ENCODE assay signal across 8 cellular contexts in the genomic region with DNA sequence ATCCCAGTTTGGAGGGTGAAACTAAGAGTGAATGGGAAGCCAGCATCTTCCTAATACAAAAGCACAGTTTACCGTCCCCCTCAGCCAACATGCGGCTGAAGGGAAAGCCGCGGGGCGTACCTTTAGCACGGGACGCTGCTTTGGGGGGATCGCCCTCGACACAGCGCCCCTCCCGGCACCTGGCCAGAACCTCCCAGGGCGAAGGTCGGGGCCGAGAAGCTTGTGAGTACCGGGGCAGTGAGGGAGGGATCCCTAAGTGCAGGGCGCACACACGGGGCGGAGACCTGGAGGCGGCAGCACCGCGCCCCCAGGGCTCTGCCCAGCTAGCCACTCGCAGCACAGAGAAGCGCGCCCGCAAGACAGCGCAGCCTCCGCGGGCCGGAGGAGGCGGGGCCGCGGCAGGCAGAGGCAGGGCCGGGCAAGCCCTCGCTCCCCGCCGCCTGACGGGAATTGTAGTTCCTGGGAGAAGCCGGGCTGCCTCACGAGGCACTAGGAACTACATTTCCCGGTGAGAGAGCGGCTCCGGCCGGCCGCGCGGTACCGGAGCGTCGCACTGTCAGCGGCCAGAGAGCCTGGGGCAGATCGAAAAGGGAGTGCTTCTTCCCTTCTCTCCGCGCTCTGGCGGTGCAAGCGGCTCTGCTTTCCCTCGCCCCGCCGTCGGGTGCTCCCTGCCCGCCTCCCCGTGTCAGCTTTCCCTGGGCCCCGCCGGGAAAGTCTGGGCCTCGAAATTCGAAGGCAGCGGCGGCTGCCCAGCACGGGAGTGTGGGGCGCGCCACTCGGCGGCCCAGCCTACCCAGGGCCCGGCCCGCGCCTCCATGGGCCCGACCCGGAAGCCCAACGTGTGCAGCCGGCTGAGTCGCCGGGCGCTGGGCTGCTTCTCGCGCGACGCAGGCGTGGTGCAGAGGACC. TPM values are rescaled to one million over a fixed set of nuclear protein-coding genes. Genes with fewer than 3 reads are reported as not detected.
DNase-seq lines count a peak whose midpoint lies in the region; ATAC-seq and TF ChIP-seq lines count a peak whose summit lies in the region.

Gene DCAF17 (plus strand): TSS at position 464 of the 908 bp plus-strand sequence. CDS start 352 bp downstream, at position 816.
A gene with protein sequence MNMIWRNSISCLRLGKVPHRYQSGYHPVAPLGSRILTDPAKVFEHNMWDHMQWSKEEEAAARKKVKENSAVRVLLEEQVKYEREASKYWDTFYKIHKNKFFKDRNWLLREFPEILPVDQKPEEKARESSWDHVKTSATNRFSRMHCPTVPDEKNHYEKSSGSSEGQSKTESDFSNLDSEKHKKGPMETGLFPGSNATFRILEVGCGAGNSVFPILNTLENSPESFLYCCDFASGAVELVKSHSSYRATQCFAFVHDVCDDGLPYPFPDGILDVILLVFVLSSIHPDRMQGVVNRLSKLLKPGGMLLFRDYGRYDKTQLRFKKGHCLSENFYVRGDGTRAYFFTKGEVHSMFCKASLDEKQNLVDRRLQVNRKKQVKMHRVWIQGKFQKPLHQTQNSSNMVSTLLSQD (minus strand): TSS at position 228 of the 908 bp plus-strand sequence. CDS start 41,805 bp downstream, outside the sequence.

- peak; percentile 36; the same call in 1 of the 2 replicates for TF ChIP-seq CTCF in PC-3 (conservative IDR thresholded peaks at IDR 0.05; ENCODE audit: low read depth, low read length)

- CTCF ChIA-PET in PC-3 (lab: Charles Lee), result interaction anchor here (0.6 kb wide), 1 partner anchor 14 kb away, joined by 3 read pairs; no protein-coding TSS in a partner anchor

- H4K20me1 ChIP-seq in PC-3 (ENCODE audit: low read length), result no peaks in the 10 kb centered on the region

- H3K4me3 ChIP-seq in PC-3 (ENCODE audit: low read length) (peak within 1 kb of the TSS; percentile 90), mucosa of stomach (ENCODE audit: low read length) (peak within 1 kb of the TSS; percentile 49)

- TF ChIP-seq POLR2A in erythroblast (IDR thresholded peaks at IDR 0.05; ENCODE audit: low read length), result peak; percentile 94

- BruUV-seq in PC-3 (replicated peaks; lab: Mats Ljungman, UMichigan), result no TSS peak

- H3F3A ChIP-seq in PC-3 (ENCODE audit: low read length, unreplicated experiment), result no peaks in the 10 kb centered on the region

- POLR2A ChIA-PET in PC-3 (lab: Charles Lee; ENCODE audit: unreplicated experiment), result interaction anchor here (0.5 to 0.6 kb wide), 2 partner anchors 280 to 404 kb away, joined by 3 to 9 read pairs; no protein-coding TSS in a partner anchor

- H3K36me3 Mint-ChIP-seq in IgD-negative memory B cell, result peaks cover 15% of the 10 kb centered on the region

- peak within 1 kb of the TSS; percentile 80 to 99 (median 94) for H3K4me3 Mint-ChIP-seq in IgD-negative memory B cell

- H3K4me1 Mint-ChIP-seq in IgD-negative memory B cell, result peaks cover 19 to 23% (median 23%) of the 10 kb centered on the region in 3 donors

- H3K9me3 Mint-ChIP-seq in IgD-negative memory B cell, result peaks cover 0 to 5% (median 0%) of the 10 kb centered on the region in 3 donors

- H3K79me2 ChIP-seq in PC-3 (ENCODE audit: low read length), result peaks cover 67% of the 10 kb centered on the region

- H3K27me3 ChIP-seq in PC-3 (ENCODE audit: low read length) (no peaks in the 10 kb centered on the region), mucosa of stomach (ENCODE audit: control insufficient read depth, insufficient read depth, low read length) (no peaks in the 10 kb centered on the region)

- H2AFZ ChIP-seq in PC-3 (ENCODE audit: low read length), result peak within 1 kb of the TSS; percentile 86

- intact Hi-C loops in PC-3 (cut with micrococcal nuclease), result loop anchor here (1.0 to 5.0 kb wide), 2 partner anchors 163 to 462 kb away; no protein-coding TSS in a partner anchor

- peak within 1 kb of the TSS; percentile 64 to 92 (median 92) for H3K27ac Mint-ChIP-seq in IgD-negative memory B cell

- ATAC-seq in GM21529 (IDR thresholded peaks at IDR 0.05; ENCODE audit: unreplicated experiment), result peak; percentile 91
- ATAC-seq in PC-3, result peak; percentile 94

- H3K4me2 ChIP-seq in PC-3 (ENCODE audit: low read length), result peak within 1 kb of the TSS; percentile 89

- peak; percentile 99 for DNase-seq in DMS53 (lab: John Stamatoyannopoulos, UW)
- peak; percentile 97 for DNase-seq in PC-3
- peak; percentile 92 for DNase-seq in activated T-cell treated with anti-CD3 and anti-CD28 coated beads, Interleukin-2, amount 50 U/mL, for 1 hour
- DNase-seq in erythroblast (lab: John Stamatoyannopoulos, UW), result peak; percentile 97 to 98
- peak; percentile 81 for DNase-seq in stimulated activated CD8-positive, alpha-beta memory T cell treated with anti-CD3 and anti-CD28 coated beads, Interleukin-7, amount 100 ng/mL, for 1 hour (ENCODE audit: low read depth in 2 of 2)

- H3K36me3 ChIP-seq in PC-3 (ENCODE audit: low read depth, low read length), result peaks cover 23% of the 10 kb centered on the region
- H3K36me3 ChIP-seq in mucosa of stomach (ENCODE audit: control insufficient read depth, insufficient read depth, low read length), result no peaks in the 10 kb centered on the region

- no peaks in the 10 kb centered on the region for H3K9me2 ChIP-seq in PC-3 (replicated peaks; ENCODE audit: low read length)

- peak within 1 kb of the TSS; percentile 90 for H3K27ac ChIP-seq in PC-3 (ENCODE audit: low read length)

- H3K9me3 ChIP-seq in PC-3 (ENCODE audit: low read length) (peaks cover 6% of the 10 kb centered on the region), mucosa of stomach (ENCODE audit: control insufficient read depth, low read length) (no peaks in the 10 kb centered on the region)

- H3K4me1 ChIP-seq in PC-3 (ENCODE audit: insufficient read depth, low read length), result peaks cover 19% of the 10 kb centered on the region
- peaks cover 6% of the 10 kb centered on the region for H3K4me1 ChIP-seq in mucosa of stomach (ENCODE audit: control insufficient read depth, insufficient read depth, low read length)

- no peaks in the 10 kb centered on the region for H3K27me3 Mint-ChIP-seq in IgD-negative memory B cell

- H3K9ac ChIP-seq in PC-3 (ENCODE audit: low read length), result peak within 1 kb of the TSS; percentile 95
- peak within 1 kb of the TSS; percentile 85 for H3K9ac ChIP-seq in mucosa of stomach (ENCODE audit: low read length)

RNA-seq across cellular contexts. Expression of gene DCAF17, which starts in this region (rescaled TPM):
- 13.3 TPM for polyA plus RNA-seq in IgD-negative memory B cell
- 7.4 and 11.1 TPM in 2 replicates for total RNA-seq in PC-3 (2014; rRNA removed)

RNA-seq across cellular contexts. Expression of the second gene that starts in this region (rescaled TPM):
- 99.3 TPM for polyA plus RNA-seq in IgD-negative memory B cell
- total RNA-seq in PC-3 (2014; rRNA removed), result 8.1 and 10.8 TPM in 2 replicates

Comparison
In these comparisons a context has a peak if more than half of its experiments do, and no peak if none do; other contexts are left out.
1. Peak in every context shown above with its lines: DNase-seq, ATAC-seq, H3K4me3 ChIP-seq and H3K27ac ChIP-seq.